Comparison of ENCODE assay signal across 9 cellular contexts in the genomic region with DNA sequence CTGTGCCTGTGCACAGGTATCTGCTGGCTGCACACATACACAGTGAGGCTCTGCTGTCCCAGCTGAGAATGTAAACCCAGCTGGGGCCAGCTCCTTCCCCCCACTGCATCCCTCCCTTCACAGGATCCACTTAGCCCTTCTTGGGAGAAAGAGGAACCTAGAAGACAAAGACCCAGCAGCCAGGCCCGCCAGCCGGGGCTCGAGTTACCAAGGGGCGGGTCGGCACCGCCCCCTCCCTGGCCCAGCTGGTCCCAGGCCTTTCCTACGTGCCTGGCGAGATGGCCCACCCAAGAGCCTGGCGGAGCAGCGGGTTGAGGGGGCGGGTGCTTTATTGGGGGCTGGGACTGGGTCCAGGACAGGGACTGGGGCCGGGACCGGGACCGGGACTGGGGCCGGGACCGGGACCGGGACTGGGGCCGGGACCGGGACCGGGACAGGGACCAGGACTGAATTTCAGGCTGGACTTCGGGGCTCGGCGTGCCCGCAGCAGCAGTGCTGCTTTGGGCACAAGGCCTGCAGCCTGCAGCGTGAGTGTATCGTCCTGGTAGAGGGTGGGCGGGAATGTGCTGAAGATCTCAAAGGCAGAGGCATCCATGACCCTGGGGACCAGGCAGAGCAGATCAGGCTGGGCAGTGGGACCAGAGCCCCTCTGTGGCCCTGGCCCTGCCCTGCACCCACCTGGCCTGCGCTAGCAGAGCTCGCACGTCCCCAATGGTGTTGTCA. TPM values are rescaled to one million over a fixed set of nuclear protein-coding genes. Genes with fewer than 3 reads are reported as not detected.
DNase-seq lines count a peak whose midpoint lies in the region; ATAC-seq and TF ChIP-seq lines count a peak whose summit lies in the region.
"Had no signal": no experiment of that assay in that cellular context is flagged by ENCODE, and none has a peak within 500 bp of the region (broad histone marks: within the 10 kb centered on the region; RNA-seq: fewer than 3 reads in every experiment).

No MANE protein-coding gene starts in this region.

- POLR2A ChIA-PET in OCI-LY7 (lab: Charles Lee): interaction anchor here (0.5 kb wide), 1 partner anchor 149 kb away, joined by 3 read pairs; no protein-coding TSS in a partner anchor

- H4K20me1 ChIP-seq in osteoblast (ENCODE audit: insufficient read depth, low read length) (peaks cover 25% of the 10 kb centered on the region), OCI-LY7 (ENCODE audit: insufficient read depth, low read length) (no peaks in the 10 kb centered on the region)

- H3K79me2 ChIP-seq in osteoblast (ENCODE audit: insufficient read depth, low read length) (peaks cover 46% of the 10 kb centered on the region), OCI-LY7 (ENCODE audit: insufficient read depth, low read depth, low read length) (no peaks in the 10 kb centered on the region)

- intact Hi-C loops in OCI-LY7 (cut with micrococcal nuclease; ENCODE audit: unreplicated experiment): no loop called here

- in situ Hi-C loops in G401 (cut with HindIII; ENCODE audit: low sequenced_read_pairs): no loop called here

- BruUV-seq in OCI-LY7 (replicated peaks; lab: Mats Ljungman, UMichigan): no TSS peak

- no peak for TF ChIP-seq CTCF in osteoblast (IDR thresholded peaks at IDR 0.05; ENCODE audit: extremely low read depth, low read depth, low read length)
- TF ChIP-seq CTCF in OCI-LY7 (conservative IDR thresholded peaks at IDR 0.05; ENCODE audit: low read length): no peak

- no peaks in the 10 kb centered on the region for H3K9me2 ChIP-seq in OCI-LY7 (ENCODE audit: insufficient read depth, low read length)

- no peaks in the 10 kb centered on the region for H3K9me3 ChIP-seq in effector memory CD4-positive, alpha-beta T cell (ENCODE audit: control insufficient read depth, low read length)
- H3K9me3 ChIP-seq in osteoblast (ENCODE audit: low read depth, low read length) (no peaks in the 10 kb centered on the region), OCI-LY7 (ENCODE audit: low read length) (no peaks in the 10 kb centered on the region)
- H3K9me3 ChIP-seq: Peyer's patch had no signal

- peaks cover 12% of the 10 kb centered on the region for H3K36me3 ChIP-seq in effector memory CD4-positive, alpha-beta T cell (ENCODE audit: control insufficient read depth, insufficient read depth, low read length)
- H3K36me3 ChIP-seq in osteoblast (ENCODE audit: insufficient read depth, low read length): peaks cover 33% of the 10 kb centered on the region
- H3K36me3 ChIP-seq in OCI-LY7 (ENCODE audit: insufficient read depth, low read length): peaks cover 50% of the 10 kb centered on the region

- no peaks in the 10 kb centered on the region for H3K27me3 ChIP-seq in effector memory CD4-positive, alpha-beta T cell (replicated peaks; ENCODE audit: control insufficient read depth, insufficient read depth, low read length, poor library complexity, severe bottlenecking)
- no peaks in the 10 kb centered on the region for H3K27me3 ChIP-seq in osteoblast (ENCODE audit: insufficient read depth, low read length)
- H3K27me3 ChIP-seq: Peyer's patch had no signal

- H3K4me2 ChIP-seq in osteoblast (ENCODE audit: insufficient read depth, low read length) (peak overlapping the region; percentile 90), OCI-LY7 (ENCODE audit: low read length) (no peak overlapping the region)

- no peak overlapping the region for H2AFZ ChIP-seq in osteoblast (ENCODE audit: low read length)
- no peak overlapping the region for H2AFZ ChIP-seq in OCI-LY7 (ENCODE audit: low read length)

- ATAC-seq in GM18909 (IDR thresholded peaks at IDR 0.05; ENCODE audit: poor library complexity, unreplicated experiment): no peak

- DNase-seq in EH (ENCODE audit: low read depth) (peak; percentile 46), NCI-H69 (lab: John Stamatoyannopoulos, UW) (peak; percentile 18), osteoblast (ENCODE audit: insufficient read length, low spot score, missing footprints) (peak; percentile 76), NCI-H187 (lab: John Stamatoyannopoulos, UW) (no peak), G401 (ENCODE audit: low spot score) (no peak), OCI-LY7 (ENCODE audit: low spot score) (no peak)
- no peak for DNase-seq in effector memory CD4-positive, alpha-beta T cell

- peaks cover 92% of the 10 kb centered on the region for H3K4me1 ChIP-seq in effector memory CD4-positive, alpha-beta T cell (ENCODE audit: control insufficient read depth, insufficient read depth, low read length, poor library complexity, severe bottlenecking)
- H3K4me1 ChIP-seq in osteoblast (ENCODE audit: insufficient read depth, low read length) (peaks cover 73% of the 10 kb centered on the region), OCI-LY7 (ENCODE audit: insufficient read depth, low read length, poor library complexity, severe bottlenecking) (peaks cover 54% of the 10 kb centered on the region)

- CTCF ChIA-PET in OCI-LY7 (lab: Charles Lee; ENCODE audit: unreplicated experiment): no interaction called here

- no peak overlapping the region for H3K4me3 ChIP-seq in effector memory CD4-positive, alpha-beta T cell (ENCODE audit: insufficient read depth, low read depth, low read length, poor library complexity, severe bottlenecking)
- H3K4me3 ChIP-seq in osteoblast (ENCODE audit: insufficient read depth, low read length) (peak overlapping the region; percentile 88), OCI-LY7 (ENCODE audit: low read depth, low read length, poor library complexity, severe bottlenecking) (no peak overlapping the region)

- H3K27ac ChIP-seq in effector memory CD4-positive, alpha-beta T cell (ENCODE audit: insufficient read depth, low read length, poor library complexity, severe bottlenecking): peak overlapping the region; percentile 94
- H3K27ac ChIP-seq in osteoblast (ENCODE audit: low read depth, low read length) (peak overlapping the region; percentile 76), OCI-LY7 (ENCODE audit: low read depth, low read length, poor library complexity, severe bottlenecking) (no peak overlapping the region)

RNA-seq across cellular contexts. Expression of a gene that starts 2.2 kb away (rescaled TPM):
- total RNA-seq in osteoblast (29.2 and 30.8 TPM in 2 replicates), OCI-LY7 (2022) (58.6 and 60.9 TPM in 2 replicates)
- total RNA-seq in G401 (2014; rRNA removed; shearing (Covaris generic)): 5.0 and 7.4 TPM in 2 replicates
- 18.6 and 25.3 TPM in 2 replicates for total RNA-seq in OCI-LY7 (2014; rRNA removed; shearing (Covaris generic))

RNA-seq across cellular contexts. Expression of a gene that starts 24.3 kb away (rescaled TPM):
- total RNA-seq in osteoblast: 5.8 and 6.2 TPM in 2 replicates
- total RNA-seq in G401 (2014; rRNA removed; shearing (Covaris generic)): 21.0 and 27.3 TPM in 2 replicates
- 74.2 and 75.8 TPM in 2 replicates for total RNA-seq in OCI-LY7 (2014; rRNA removed; shearing (Covaris generic))
- total RNA-seq in OCI-LY7 (2022): 98.6 and 111 TPM in 2 replicates

RNA-seq across cellular contexts. Expression of a gene that starts 35.6 kb away (rescaled TPM):
- total RNA-seq in osteoblast (not detected in 2 replicates), OCI-LY7 (2022) (677 and 769 TPM in 2 replicates)
- 0.55 and 2.3 TPM in 2 replicates for total RNA-seq in G401 (2014; rRNA removed; shearing (Covaris generic))
- total RNA-seq in OCI-LY7 (2014; rRNA removed; shearing (Covaris generic)): 409 and 470 TPM in 2 replicates

RNA-seq across cellular contexts. Expression of a gene that starts 48.1 kb away (rescaled TPM):
- total RNA-seq in osteoblast: 8.0 and 9.1 TPM in 2 replicates
- total RNA-seq in G401 (2014; rRNA removed; shearing (Covaris generic)): 16.7 and 19.1 TPM in 2 replicates
- 46.4 and 55.2 TPM in 2 replicates for total RNA-seq in OCI-LY7 (2014; rRNA removed; shearing (Covaris generic))
- total RNA-seq in OCI-LY7 (2022): 47.1 and 53.6 TPM in 2 replicates

Comparison
In these comparisons a context has a peak if more than half of its experiments do, and no peak if none do; other contexts are left out.
1. DNase-seq: peak in EH (single experiment), NCI-H69 (single experiment) and osteoblast (single experiment); none in effector memory CD4-positive, alpha-beta T cell (0 of 3), NCI-H187 (0 of 2), G401 (single experiment) and OCI-LY7 (single experiment).
2. RNA of a gene that starts 35.6 kb away (total RNA-seq): 409 to 769 TPM in OCI-LY7; 0.55 to 2.3 TPM in G401 and not detected in osteoblast; every median in the first group is over 100 times any median in the second.